25 cellular contexts compared by ENCODE assay signal in genomic region chr12:7081037-7081436, GRCh38. TPM values are rescaled to one million over a fixed set of nuclear protein-coding genes. Genes with fewer than 3 reads are reported as not detected.
"Had no signal": no experiment of that assay in that cellular context is flagged by ENCODE, and none has a peak within 500 bp of the region (broad histone marks: within the 10 kb centered on the region; RNA-seq: fewer than 3 reads in every experiment).

No MANE protein-coding gene starts in this region.

- H3K36me3 ChIP-seq: neural progenitor cell, prostate gland, WERI-Rb-1 had no signal

- DNase-seq: activated CD4-positive, alpha-beta T cell treated with anti-CD3 and anti-CD28 coated beads, Interleukin-2, amount 50 U/mL, for 1 hour; activated CD4-positive, CD25-positive, alpha-beta regulatory T cell treated with anti-CD3 and anti-CD28 coated beads, Interleukin-2, amount 50 U/mL, for 72 hours; activated CD8-positive, alpha-beta T cell treated with anti-CD3 and anti-CD28 coated beads, Interleukin-2, amount 10 ng/mL, durations not matched to agents 7 days and 5 days; activated gamma-delta T cell treated with Interleukin-2 at 50 U/mL for 16 hours; aorta; caudate nucleus; effector CD4-positive, alpha-beta T cell; foreskin keratinocyte; kidney; naive thymus-derived CD8-positive, alpha-beta T cell; stimulated activated CD4-positive, alpha-beta T cell treated with anti-CD3 and anti-CD28 coated beads, Interleukin-4, amount 100 ng/mL, for 24 hours; stimulated activated naive CD8-positive, alpha-beta T cell treated with anti-CD3 and anti-CD28 coated beads, Interleukin-15, Interleukin-2, amounts not matched to agents 100 U/mL and 50 U/mL, for 24 hours; substantia nigra; T-cell; trophoblast cell; WERI-Rb-1 had no signal

- H3K9me3 ChIP-seq: prostate gland, right atrium auricular region had no signal

- H3K27me3 ChIP-seq: foreskin keratinocyte, neural progenitor cell, right atrium auricular region had no signal

- H3K4me2 ChIP-seq: neural progenitor cell had no signal

- H3K9ac ChIP-seq: neural progenitor cell had no signal

- H3K27ac ChIP-seq: foreskin keratinocyte, neural progenitor cell, prostate gland, WERI-Rb-1 had no signal

- H3K4me3 ChIP-seq: lung, neural progenitor cell, prostate gland, right atrium auricular region had no signal

- H2AFZ ChIP-seq: neural progenitor cell had no signal

- ATAC-seq: activated CD8-positive, alpha-beta T cell treated with anti-CD3 and anti-CD28 coated beads, Interleukin-2, amount 10 ng/mL, durations not matched to agents 7 days and 5 days; activated naive CD4-positive, alpha-beta T cell treated with anti-CD3 and anti-CD28 coated beads, Interleukin-2, amount 50 U/mL, for 72 hours; foreskin keratinocyte; naive thymus-derived CD8-positive, alpha-beta T cell; stimulated activated naive CD8-positive, alpha-beta T cell treated with anti-CD3 and anti-CD28 coated beads, Interleukin-15, Interleukin-2, amounts not matched to agents 100 U/mL and 50 U/mL, for 24 hours; T-cell had no signal

- FAIRE-seq: endometrium, kidney, TTC549 had no signal

- H3K4me1 ChIP-seq: neural progenitor cell, prostate gland had no signal

RNA-seq across cellular contexts. Expression of gene RBP5, which starts 47.7 kb away (rescaled TPM):
- total RNA-seq: activated naive CD4-positive, alpha-beta T cell treated with anti-CD3 and anti-CD28 coated beads, Interleukin-2, amount 50 U/mL, for 72 hours; epithelial cell of proximal tubule; foreskin keratinocyte; osteocyte; right atrium auricular region had no signal
- polyA plus RNA-seq: foreskin keratinocyte; naive thymus-derived CD8-positive, alpha-beta T cell had no signal
